2 cellular contexts compared by ENCODE assay signal in genomic region chr9:113636165-113636564, GRCh38.
TF ChIP-seq lines count a peak whose summit lies in the region.

No MANE protein-coding gene starts in this region.

TF ChIP-seq in GM23338, 12 proteins besides CTCF, POLR2A, EP300 and RAD21:
- TF ChIP-seq ETS1 (IDR thresholded peaks at IDR 0.05) (no peak), EZH2 (IDR thresholded peaks at IDR 0.05; ENCODE audit: low read depth, unreplicated experiment) (no peak), NANOG (IDR thresholded peaks at IDR 0.05; ENCODE audit: borderline replicate concordance) (no peak), ZNF331 (CRISPR knock-in tag; IDR thresholded peaks at IDR 0.05; ENCODE audit: low read depth) (no peak), STAT1 (IDR thresholded peaks at IDR 0.05; ENCODE audit: unreplicated experiment) (no peak), ZNF462 (CRISPR knock-in tag; IDR thresholded peaks at IDR 0.05) (no peak), REST (IDR thresholded peaks at IDR 0.05; ENCODE audit: unreplicated experiment) (no peak), POLR2AphosphoS5 (IDR thresholded peaks at IDR 0.05; ENCODE audit: low read depth) (no peak), EZH2phosphoT487 (IDR thresholded peaks at IDR 0.05; ENCODE audit: unreplicated experiment) (no peak)

TF ChIP-seq in H1, 55 proteins besides CTCF, POLR2A, EP300 and RAD21 (continued from another document):
- TF ChIP-seq MAX (IDR thresholded peaks at IDR 0.05) (no peak), SP4 (IDR thresholded peaks at IDR 0.05; ENCODE audit: low read length) (no peak), RFX5 (IDR thresholded peaks at IDR 0.05; ENCODE audit: borderline replicate concordance, low read depth, low read length) (no peak), EGR1 (IDR thresholded peaks at IDR 0.05; ENCODE audit: borderline replicate concordance, low read depth, low read length) (no peak), TAF7 (optimal IDR thresholded peaks at IDR 0.05; ENCODE audit: borderline replicate concordance, low read depth, low read length) (no peak), SAP30 (IDR thresholded peaks at IDR 0.05; ENCODE audit: insufficient read depth, insufficient replicate concordance, low read length) (no peak), E2F6 (IDR thresholded peaks at IDR 0.05) (no peak), ATF2 (IDR thresholded peaks at IDR 0.05; ENCODE audit: low read length) (no peak), CBX8 (IDR thresholded peaks at IDR 0.05; ENCODE audit: borderline replicate concordance, low read depth, low read length) (no peak), TCF12 (IDR thresholded peaks at IDR 0.05; ENCODE audit: low read depth, low read length) (no peak), POLR2AphosphoS5 (IDR thresholded peaks at IDR 0.05; ENCODE audit: low read depth, low read length) (no peak), SIN3A (conservative IDR thresholded peaks at IDR 0.05 in 1 of 2, IDR thresholded peaks at IDR 0.05 in 1 of 2; ENCODE audit: low read depth in 1 of 2, low read length in 2 of 2) (no peak), CHD7 (IDR thresholded peaks at IDR 0.05; ENCODE audit: insufficient replicate concordance, low read length) (no peak)
